8 cellular contexts compared by ENCODE assay signal in the genomic region with DNA sequence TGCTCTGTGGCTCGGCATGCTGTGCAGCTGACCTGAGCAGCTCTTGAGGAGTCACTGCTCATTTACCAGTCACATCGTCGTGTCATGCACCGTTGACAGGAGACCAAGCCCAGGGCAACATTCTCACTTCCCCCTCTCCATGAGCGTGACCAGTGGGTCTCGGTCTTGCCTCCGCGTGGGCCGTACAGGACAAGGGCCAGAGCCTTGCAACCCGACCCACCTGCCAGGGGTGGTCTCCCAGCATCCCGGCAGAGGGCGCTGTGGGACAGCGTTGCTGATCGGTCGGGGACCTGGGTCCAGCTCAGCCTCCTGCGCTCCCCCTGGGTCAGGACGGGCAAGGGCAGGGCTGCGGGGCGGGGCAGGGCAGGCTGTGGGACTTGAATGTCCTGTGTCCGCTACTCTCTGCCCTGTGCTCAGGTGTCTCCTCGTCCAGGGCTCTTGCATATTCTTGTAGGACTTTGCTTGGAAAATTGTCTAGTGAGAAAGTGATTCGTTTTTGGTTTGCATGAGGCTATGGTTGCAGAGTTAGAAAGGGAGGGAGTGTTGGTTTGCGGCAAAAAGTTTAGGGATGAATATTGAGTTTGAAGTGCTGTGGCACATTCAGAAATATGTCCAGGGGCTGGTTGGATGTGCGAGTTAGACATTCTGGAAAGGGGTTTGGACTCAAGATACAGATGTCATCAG. TPM values are rescaled to one million over a fixed set of nuclear protein-coding genes. Genes with fewer than 3 reads are reported as not detected.
A peak's percentile ranks its signal among the peaks of the same experiment; 100 is the strongest.
DNase-seq lines count a peak whose midpoint lies in the region; ATAC-seq and TF ChIP-seq lines count a peak whose summit lies in the region.

No MANE protein-coding gene starts in this region.

- H3K36me3 ChIP-seq in DOHH2 (ENCODE audit: control insufficient read depth, low read length) (peaks cover 19% of the 10 kb centered on the region), SJSA1 (peaks cover 26% of the 10 kb centered on the region), trophoblast cell (ENCODE audit: control insufficient read depth in 1 of 2, insufficient read depth in 2 of 2, low read length in 2 of 2) (peaks cover 2 to 9% of the 10 kb centered on the region in 2 experiments), upper lobe of left lung (peaks cover 12 to 22% (median 15%) of the 10 kb centered on the region in 4 donors)

- H4K20me1 ChIP-seq in DOHH2 (ENCODE audit: control insufficient read depth, insufficient read depth, low read depth, low read length) = no peaks in the 10 kb centered on the region

- H3K4ac ChIP-seq in trophoblast cell (ENCODE audit: low read depth, low read length) = no peak overlapping the region

- H4K8ac ChIP-seq in trophoblast cell (ENCODE audit: low read depth, low read length) = no peak overlapping the region

- H3K4me3 ChIP-seq in DOHH2 (ENCODE audit: low read length) (peak overlapping the region; percentile 51), SJSA1 (no peak overlapping the region), trophoblast cell (ENCODE audit: low read depth, low read length) (no peak overlapping the region), upper lobe of left lung (no peak overlapping the region)

- no peak for TF ChIP-seq EP300 in upper lobe of left lung (IDR thresholded peaks at IDR 0.05)

- no peak overlapping the region for H3K9ac ChIP-seq in trophoblast cell (ENCODE audit: low read length)

- no peaks in the 10 kb centered on the region for H3K9me2 ChIP-seq in DOHH2 (replicated peaks; ENCODE audit: control insufficient read depth, low read length)

- peaks cover 35% of the 10 kb centered on the region for H3F3A ChIP-seq in DOHH2 (ENCODE audit: control insufficient read depth, insufficient read depth)

- no peak overlapping the region for H2BK12ac ChIP-seq in trophoblast cell (ENCODE audit: low read length)

- H3K23ac ChIP-seq in trophoblast cell (ENCODE audit: low read length) = no peak overlapping the region

- H2BK5ac ChIP-seq in trophoblast cell (ENCODE audit: low read depth, low read length, poor library complexity) = no peak overlapping the region

- H3K4me2 ChIP-seq in DOHH2 (ENCODE audit: low read length) (peak overlapping the region; percentile 74), trophoblast cell (ENCODE audit: low read length) (no peak overlapping the region)

- no peaks in the 10 kb centered on the region for H3K79me1 ChIP-seq in trophoblast cell (ENCODE audit: low read length)

- peak; percentile 98 for TF ChIP-seq CTCF in DOHH2 (IDR thresholded peaks at IDR 0.05; ENCODE audit: low read depth, low read length, poor library complexity, severe bottlenecking)
- peak; percentile 92 to 98 (median 94) for TF ChIP-seq CTCF in upper lobe of left lung (IDR thresholded peaks at IDR 0.05)

- H3K4me1 ChIP-seq in DOHH2 (ENCODE audit: control insufficient read depth, low read length) (peaks cover 12% of the 10 kb centered on the region), SJSA1 (replicated peaks) (peaks cover 4% of the 10 kb centered on the region; the same call in 1 of the 2 replicates), trophoblast cell (ENCODE audit: control insufficient read depth in 1 of 2, insufficient read depth in 2 of 2, low read length in 2 of 2) (peaks cover 0 to 1% of the 10 kb centered on the region in 2 experiments), upper lobe of left lung (peaks cover 8 to 12% (median 10%) of the 10 kb centered on the region in 4 donors)

- no peak for TF ChIP-seq POLR2A in upper lobe of left lung (IDR thresholded peaks at IDR 0.05)

- peak; percentile 73 for DNase-seq in LHCN-M2 (ENCODE audit: low read depth)
- DNase-seq in SJSA1 (ENCODE audit: low read depth in 1 of 2, low spot score in 2 of 2) = peak; percentile 58 to 90
- DNase-seq in activated gamma-delta T cell (lab: John Stamatoyannopoulos, UW) = peak; percentile 52
- DNase-seq in globus pallidus (ENCODE audit: low spot score) = peak; percentile 72
- peak; percentile 86 to 96 for DNase-seq in trophoblast cell
- peak; percentile 92 to 94 for DNase-seq in upper lobe of left lung

- no CpG with 5 or more reads among the region's 24 CpGs for WGBS in trophoblast cell (ENCODE audit: extremely low coverage, insufficient coverage, insufficient read length)
- 13 to 14% methylated on average over 6 to 22 of the region's 24 CpGs for WGBS in upper lobe of left lung, 2 donors

- H3K79me2 ChIP-seq in DOHH2 (ENCODE audit: control insufficient read depth, low read length) = no peaks in the 10 kb centered on the region
- no peaks in the 10 kb centered on the region for H3K79me2 ChIP-seq in trophoblast cell (ENCODE audit: control insufficient read depth, insufficient read depth, low read length, poor library complexity)

- H3K14ac ChIP-seq in trophoblast cell (ENCODE audit: low read length) = no peak overlapping the region

- H4K91ac ChIP-seq in trophoblast cell (ENCODE audit: low read depth, low read length) = no peak overlapping the region

- H3K27ac ChIP-seq in DOHH2 (ENCODE audit: low read depth, low read length) = no peak overlapping the region
- H3K27ac ChIP-seq in SJSA1 = no peak overlapping the region
- no peak overlapping the region for H3K27ac ChIP-seq in trophoblast cell (ENCODE audit: low read depth, low read length)
- no peak overlapping the region for H3K27ac ChIP-seq in upper lobe of left lung

- H2AK5ac ChIP-seq in trophoblast cell (ENCODE audit: low read length) = no peak overlapping the region

- H3K9me3 ChIP-seq in DOHH2 (ENCODE audit: control insufficient read depth, insufficient read depth, low read length) = no peaks in the 10 kb centered on the region
- no peaks in the 10 kb centered on the region for H3K9me3 ChIP-seq in SJSA1 (replicated peaks)
- no peaks in the 10 kb centered on the region for H3K9me3 ChIP-seq in trophoblast cell (ENCODE audit: insufficient read depth, low read depth, low read length)
- H3K9me3 ChIP-seq in upper lobe of left lung = no peaks in the 10 kb centered on the region

- no peak overlapping the region for H3K18ac ChIP-seq in trophoblast cell (ENCODE audit: low read length)

- H2AFZ ChIP-seq in trophoblast cell (ENCODE audit: insufficient read depth, low read length, poor library complexity) = no peak overlapping the region

- H3K27me3 ChIP-seq in DOHH2 (ENCODE audit: control insufficient read depth, low read length) (peaks cover 5% of the 10 kb centered on the region; the same call in 1 of the 2 replicates), SJSA1 (replicated peaks) (no peaks in the 10 kb centered on the region), trophoblast cell (ENCODE audit: insufficient read depth, low read length) (no peaks in the 10 kb centered on the region), upper lobe of left lung (no peaks in the 10 kb centered on the region)

- ATAC-seq in GM21723 (IDR thresholded peaks at IDR 0.05; ENCODE audit: unreplicated experiment) = peak; percentile 92
- ATAC-seq in upper lobe of left lung (ENCODE audit: low FRiP score in 2 of 2) = peak; percentile 94 to 96

- H4K12ac ChIP-seq in trophoblast cell (ENCODE audit: low read depth, low read length) = no peak overlapping the region

- H2BK120ac ChIP-seq in trophoblast cell (ENCODE audit: insufficient read depth, low read length, poor library complexity) = no peak overlapping the region

RNA-seq across cellular contexts. Expression of a gene that starts 16.2 kb away (rescaled TPM):
- total RNA-seq in LHCN-M2 (2014; rRNA removed) = 925 and 936 TPM in 2 replicates
- 415 TPM for polyA plus RNA-seq in LHCN-M2 (2012)
- total RNA-seq in SJSA1 (2014; rRNA removed; shearing (Covaris generic)) = 930 and 1,031 TPM in 2 replicates
- 1,646 and 1,688 TPM in 2 replicates for polyA plus RNA-seq in trophoblast cell (2013)
- 1,000 to 10,000 TPM in 1 of 6 donors, 100 to 1,000 TPM in 5; 249 to 1,049 (median 632) TPM for total RNA-seq in upper lobe of left lung

RNA-seq across cellular contexts. Expression of a gene that starts 41.5 kb away (rescaled TPM):
- total RNA-seq in LHCN-M2 (2014; rRNA removed) (20.5 and 25.1 TPM in 2 replicates), upper lobe of left lung (10 to 100 TPM in 5 of 6 donors, 1 to 10 TPM in 1; 9.9 to 35.4 (median 26.9) TPM)
- 14.2 TPM for polyA plus RNA-seq in LHCN-M2 (2012)
- total RNA-seq in SJSA1 (2014; rRNA removed; shearing (Covaris generic)) = 22.4 and 30.7 TPM in 2 replicates
- polyA plus RNA-seq in trophoblast cell (2013) = 27.9 and 28.4 TPM in 2 replicates
